ENCODE assay signal across 37 cellular contexts in the genomic region with DNA sequence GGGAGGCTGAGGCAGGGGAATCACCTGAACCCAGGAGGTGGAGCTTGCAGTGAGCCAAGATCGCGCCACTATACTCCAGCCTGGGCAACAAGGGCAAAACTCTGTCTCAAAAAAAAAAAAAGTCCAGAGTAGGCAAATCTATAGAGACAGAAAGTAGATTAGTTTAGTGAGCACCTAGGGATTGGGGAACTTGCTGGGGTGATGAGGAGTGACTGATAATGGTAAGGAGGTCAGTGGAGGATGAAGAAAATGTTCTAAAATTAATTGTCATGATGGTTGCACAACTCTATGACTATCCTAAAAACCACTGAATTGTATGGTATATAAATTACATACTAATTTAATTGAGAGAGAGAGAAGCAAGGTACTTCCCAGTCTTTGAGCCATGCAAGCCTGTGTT. TPM values are rescaled to one million over a fixed set of nuclear protein-coding genes. Genes with fewer than 3 reads are reported as not detected.
"Had no signal": no experiment of that assay in that cellular context is flagged by ENCODE, and none has a peak within 500 bp of the region (broad histone marks: within the 10 kb centered on the region; RNA-seq: fewer than 3 reads in every experiment).

No MANE protein-coding gene starts in this region.

- H3K4me3 Mint-ChIP-seq: dendritic cell treated with granulocyte-macrophage colony-stimulating factor and Interleukin-4, amounts not matched to agents 40 ng/mL and 50 ng/mL, for 4 days; mesothelial cell of epicardium; naive B cell; natural killer cell treated with Interleukin-12 subunit alpha and Interleukin-12 subunit beta and Interleukin-15 and Interleukin-18, amount 100 ng/mL, for 72 hours; neural crest cell had no signal

- DNase-seq: colonic mucosa; effector memory CD4-positive, alpha-beta T cell; foreskin keratinocyte; heart left ventricle; kidney; mesenchymal stem cell; mucosa of descending colon; naive B cell; pancreas; right lobe of liver; small intestine; stimulated activated CD4-positive, alpha-beta T cell treated with anti-CD3 and anti-CD28 coated beads, Interleukin-15, amount 100 ng/mL, for 24 hours; stimulated activated CD4-positive, alpha-beta T cell treated with anti-CD3 and anti-CD28 coated beads, Interleukin-2, amount 100 ng/mL, for 48 hours; stimulated activated CD8-positive, alpha-beta memory T cell treated with anti-CD3 and anti-CD28 coated beads, Interleukin-4, amount 100 ng/mL, for 48 hours; stomach; thyroid gland; trophoblast cell had no signal

- H3K27ac ChIP-seq: colonic mucosa, esophagus muscularis mucosa, foreskin keratinocyte, gastroesophageal sphincter, heart left ventricle, hepatocyte, neutrophil, pancreas, right lobe of liver, stomach, thyroid gland, vagina had no signal

- ATAC-seq: foreskin keratinocyte; gastroesophageal sphincter; heart left ventricle; left lobe of liver; mucosa of descending colon; natural killer cell treated with Interleukin-12 subunit alpha and Interleukin-12 subunit beta and Interleukin-15 and Interleukin-18, amount 100 ng/mL, for 72 hours; pancreas; right lobe of liver had no signal

- H3K4me1 ChIP-seq: colonic mucosa, esophagus muscularis mucosa, foreskin keratinocyte, gastroesophageal sphincter, pancreas, right lobe of liver, stomach, thyroid gland, vagina had no signal

- H3K36me3 ChIP-seq: colonic mucosa, esophagus muscularis mucosa, gastroesophageal sphincter, heart left ventricle, neutrophil, pancreas, right lobe of liver, stomach, thyroid gland, vagina had no signal

- H3K27me3 ChIP-seq: colonic mucosa, pancreas, right lobe of liver, thyroid gland, vagina had no signal

- H3K9me3 ChIP-seq: colonic mucosa, mucosa of descending colon, neutrophil, pancreas, right lobe of liver, thyroid gland, vagina had no signal

- H3K36me3 Mint-ChIP-seq: mesothelial cell of epicardium; natural killer cell treated with Interleukin-12 subunit alpha and Interleukin-12 subunit beta and Interleukin-15 and Interleukin-18, amount 100 ng/mL, for 72 hours had no signal

- H3K4me3 ChIP-seq: colonic mucosa, esophagus muscularis mucosa, gastroesophageal sphincter, heart left ventricle, hepatocyte, lung, mucosa of descending colon, pancreas, right lobe of liver, stomach, thyroid gland, vagina had no signal

- H3K9me3 Mint-ChIP-seq: mesothelial cell of epicardium; natural killer cell treated with Interleukin-12 subunit alpha and Interleukin-12 subunit beta and Interleukin-15 and Interleukin-18, amount 100 ng/mL, for 72 hours had no signal

- H3K27ac Mint-ChIP-seq: dendritic cell treated with granulocyte-macrophage colony-stimulating factor and Interleukin-4, amounts not matched to agents 40 ng/mL and 50 ng/mL, for 4 days; mesothelial cell of epicardium; natural killer cell treated with Interleukin-12 subunit alpha and Interleukin-12 subunit beta and Interleukin-15 and Interleukin-18, amount 100 ng/mL, for 72 hours had no signal

RNA-seq across cellular contexts. Expression of a gene that starts 27.8 kb away (rescaled TPM):
- total RNA-seq: colonic mucosa; endothelial cell of umbilical vein; epithelial cell of proximal tubule; esophagus muscularis mucosa; fibroblast of lung; foreskin keratinocyte; gastroesophageal sphincter; heart left ventricle; hepatocyte; kidney; left lobe of liver; liver; lung; mesothelial cell of epicardium; mucosa of descending colon; natural killer cell treated with Interleukin-12 subunit alpha and Interleukin-12 subunit beta and Interleukin-15 and Interleukin-18, amount 100 ng/mL, for 72 hours; neural crest cell; omental fat pad; pancreas; posterior vena cava; right lobe of liver; stomach; subcutaneous adipose tissue; temporal lobe; thyroid gland; ureter; vagina had no signal
- polyA plus RNA-seq: fibroblast of lung, foreskin keratinocyte, heart left ventricle, hepatocyte, liver, pancreas, small intestine, stomach had no signal
